1 cellular context compared by ENCODE assay signal in the genomic region with DNA sequence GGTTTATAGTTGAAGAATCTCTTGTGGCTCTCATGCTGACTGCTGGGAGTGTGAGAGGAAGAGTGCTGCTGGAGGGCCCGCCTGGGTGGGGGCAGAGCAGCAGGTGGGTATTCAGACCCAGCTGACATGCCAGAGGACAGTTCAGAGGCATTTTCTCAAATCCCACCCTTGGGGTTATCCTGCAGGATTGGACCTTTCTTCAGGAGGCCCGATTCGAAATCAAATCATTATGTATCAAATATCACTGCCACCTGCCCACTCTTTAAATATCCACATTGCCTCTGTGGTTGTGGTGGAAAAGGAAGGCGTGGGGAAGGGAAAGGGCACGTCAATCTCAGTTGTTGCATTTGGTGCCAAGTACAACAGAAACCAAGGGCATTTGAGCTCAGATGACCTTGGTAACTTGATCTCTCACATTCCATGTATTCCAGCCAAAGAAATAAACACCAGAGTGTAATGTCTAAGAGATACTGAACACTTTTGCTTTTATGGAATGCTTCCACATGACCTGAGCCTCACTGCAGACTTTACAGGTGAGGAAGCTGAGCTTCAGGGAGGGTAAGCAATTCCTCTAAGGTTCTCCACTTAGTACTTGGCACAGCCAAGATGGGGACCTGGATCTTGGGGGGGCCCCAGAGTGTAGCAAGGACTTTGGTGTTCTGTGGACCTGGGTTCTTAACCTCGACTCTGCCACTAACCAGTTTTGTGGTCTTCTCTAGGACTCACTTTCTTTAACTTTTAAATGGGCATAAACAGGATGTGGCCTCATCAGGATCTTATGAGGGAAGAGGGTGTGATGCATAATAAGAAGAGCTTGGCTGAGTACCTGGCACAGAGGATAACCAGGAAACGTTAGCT.
TF ChIP-seq lines count a peak whose summit lies in the region.

No MANE protein-coding gene starts in this region.

TF ChIP-seq in HepG2, 621 proteins besides CTCF, POLR2A, EP300 and RAD21 (continued from another document and continues in another):
- TF ChIP-seq, protein P1, sequence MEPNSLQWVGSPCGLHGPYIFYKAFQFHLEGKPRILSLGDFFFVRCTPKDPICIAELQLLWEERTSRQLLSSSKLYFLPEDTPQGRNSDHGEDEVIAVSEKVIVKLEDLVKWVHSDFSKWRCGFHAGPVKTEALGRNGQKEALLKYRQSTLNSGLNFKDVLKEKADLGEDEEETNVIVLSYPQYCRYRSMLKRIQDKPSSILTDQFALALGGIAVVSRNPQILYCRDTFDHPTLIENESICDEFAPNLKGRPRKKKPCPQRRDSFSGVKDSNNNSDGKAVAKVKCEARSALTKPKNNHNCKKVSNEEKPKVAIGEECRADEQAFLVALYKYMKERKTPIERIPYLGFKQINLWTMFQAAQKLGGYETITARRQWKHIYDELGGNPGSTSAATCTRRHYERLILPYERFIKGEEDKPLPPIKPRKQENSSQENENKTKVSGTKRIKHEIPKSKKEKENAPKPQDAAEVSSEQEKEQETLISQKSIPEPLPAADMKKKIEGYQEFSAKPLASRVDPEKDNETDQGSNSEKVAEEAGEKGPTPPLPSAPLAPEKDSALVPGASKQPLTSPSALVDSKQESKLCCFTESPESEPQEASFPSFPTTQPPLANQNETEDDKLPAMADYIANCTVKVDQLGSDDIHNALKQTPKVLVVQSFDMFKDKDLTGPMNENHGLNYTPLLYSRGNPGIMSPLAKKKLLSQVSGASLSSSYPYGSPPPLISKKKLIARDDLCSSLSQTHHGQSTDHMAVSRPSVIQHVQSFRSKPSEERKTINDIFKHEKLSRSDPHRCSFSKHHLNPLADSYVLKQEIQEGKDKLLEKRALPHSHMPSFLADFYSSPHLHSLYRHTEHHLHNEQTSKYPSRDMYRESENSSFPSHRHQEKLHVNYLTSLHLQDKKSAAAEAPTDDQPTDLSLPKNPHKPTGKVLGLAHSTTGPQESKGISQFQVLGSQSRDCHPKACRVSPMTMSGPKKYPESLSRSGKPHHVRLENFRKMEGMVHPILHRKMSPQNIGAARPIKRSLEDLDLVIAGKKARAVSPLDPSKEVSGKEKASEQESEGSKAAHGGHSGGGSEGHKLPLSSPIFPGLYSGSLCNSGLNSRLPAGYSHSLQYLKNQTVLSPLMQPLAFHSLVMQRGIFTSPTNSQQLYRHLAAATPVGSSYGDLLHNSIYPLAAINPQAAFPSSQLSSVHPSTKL (CRISPR knock-in tag; IDR thresholded peaks at IDR 0.05) = peak; percentile 94
- no peak for TF ChIP-seq ARNT (IDR thresholded peaks at IDR 0.05)
- TF ChIP-seq HMG20B (CRISPR knock-in tag; conservative IDR thresholded peaks at IDR 0.05) = peak; percentile 96
- TF ChIP-seq, protein P2, sequence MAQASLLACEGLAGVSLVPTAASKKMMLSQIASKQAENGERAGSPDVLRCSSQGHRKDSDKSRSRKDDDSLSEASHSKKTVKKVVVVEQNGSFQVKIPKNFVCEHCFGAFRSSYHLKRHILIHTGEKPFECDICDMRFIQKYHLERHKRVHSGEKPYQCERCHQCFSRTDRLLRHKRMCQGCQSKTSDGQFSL (CRISPR knock-in tag; IDR thresholded peaks at IDR 0.05) = no peak
- TF ChIP-seq, protein P3, sequence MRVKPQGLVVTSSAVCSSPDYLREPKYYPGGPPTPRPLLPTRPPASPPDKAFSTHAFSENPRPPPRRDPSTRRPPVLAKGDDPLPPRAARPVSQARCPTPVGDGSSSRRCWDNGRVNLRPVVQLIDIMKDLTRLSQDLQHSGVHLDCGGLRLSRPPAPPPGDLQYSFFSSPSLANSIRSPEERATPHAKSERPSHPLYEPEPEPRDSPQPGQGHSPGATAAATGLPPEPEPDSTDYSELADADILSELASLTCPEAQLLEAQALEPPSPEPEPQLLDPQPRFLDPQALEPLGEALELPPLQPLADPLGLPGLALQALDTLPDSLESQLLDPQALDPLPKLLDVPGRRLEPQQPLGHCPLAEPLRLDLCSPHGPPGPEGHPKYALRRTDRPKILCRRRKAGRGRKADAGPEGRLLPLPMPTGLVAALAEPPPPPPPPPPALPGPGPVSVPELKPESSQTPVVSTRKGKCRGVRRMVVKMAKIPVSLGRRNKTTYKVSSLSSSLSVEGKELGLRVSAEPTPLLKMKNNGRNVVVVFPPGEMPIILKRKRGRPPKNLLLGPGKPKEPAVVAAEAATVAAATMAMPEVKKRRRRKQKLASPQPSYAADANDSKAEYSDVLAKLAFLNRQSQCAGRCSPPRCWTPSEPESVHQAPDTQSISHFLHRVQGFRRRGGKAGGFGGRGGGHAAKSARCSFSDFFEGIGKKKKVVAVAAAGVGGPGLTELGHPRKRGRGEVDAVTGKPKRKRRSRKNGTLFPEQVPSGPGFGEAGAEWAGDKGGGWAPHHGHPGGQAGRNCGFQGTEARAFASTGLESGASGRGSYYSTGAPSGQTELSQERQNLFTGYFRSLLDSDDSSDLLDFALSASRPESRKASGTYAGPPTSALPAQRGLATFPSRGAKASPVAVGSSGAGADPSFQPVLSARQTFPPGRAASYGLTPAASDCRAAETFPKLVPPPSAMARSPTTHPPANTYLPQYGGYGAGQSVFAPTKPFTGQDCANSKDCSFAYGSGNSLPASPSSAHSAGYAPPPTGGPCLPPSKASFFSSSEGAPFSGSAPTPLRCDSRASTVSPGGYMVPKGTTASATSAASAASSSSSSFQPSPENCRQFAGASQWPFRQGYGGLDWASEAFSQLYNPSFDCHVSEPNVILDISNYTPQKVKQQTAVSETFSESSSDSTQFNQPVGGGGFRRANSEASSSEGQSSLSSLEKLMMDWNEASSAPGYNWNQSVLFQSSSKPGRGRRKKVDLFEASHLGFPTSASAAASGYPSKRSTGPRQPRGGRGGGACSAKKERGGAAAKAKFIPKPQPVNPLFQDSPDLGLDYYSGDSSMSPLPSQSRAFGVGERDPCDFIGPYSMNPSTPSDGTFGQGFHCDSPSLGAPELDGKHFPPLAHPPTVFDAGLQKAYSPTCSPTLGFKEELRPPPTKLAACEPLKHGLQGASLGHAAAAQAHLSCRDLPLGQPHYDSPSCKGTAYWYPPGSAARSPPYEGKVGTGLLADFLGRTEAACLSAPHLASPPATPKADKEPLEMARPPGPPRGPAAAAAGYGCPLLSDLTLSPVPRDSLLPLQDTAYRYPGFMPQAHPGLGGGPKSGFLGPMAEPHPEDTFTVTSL (CRISPR knock-in tag; IDR thresholded peaks at IDR 0.05; ENCODE audit: borderline replicate concordance) = peak; percentile 57; the same call in 1 of the 2 replicates
- TF ChIP-seq ZNF350 (CRISPR knock-in tag; IDR thresholded peaks at IDR 0.05; ENCODE audit: borderline replicate concordance, low read depth) = no peak
- TF ChIP-seq FOXA3 (CRISPR knock-in tag; IDR thresholded peaks at IDR 0.05) = peak; percentile 75
- TF ChIP-seq, protein P4, sequence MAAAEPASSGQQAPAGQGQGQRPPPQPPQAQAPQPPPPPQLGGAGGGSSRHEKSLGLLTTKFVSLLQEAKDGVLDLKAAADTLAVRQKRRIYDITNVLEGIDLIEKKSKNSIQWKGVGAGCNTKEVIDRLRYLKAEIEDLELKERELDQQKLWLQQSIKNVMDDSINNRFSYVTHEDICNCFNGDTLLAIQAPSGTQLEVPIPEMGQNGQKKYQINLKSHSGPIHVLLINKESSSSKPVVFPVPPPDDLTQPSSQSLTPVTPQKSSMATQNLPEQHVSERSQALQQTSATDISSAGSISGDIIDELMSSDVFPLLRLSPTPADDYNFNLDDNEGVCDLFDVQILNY (CRISPR knock-in tag; conservative IDR thresholded peaks at IDR 0.05) = no peak
- TF ChIP-seq ZNF331 (CRISPR knock-in tag; IDR thresholded peaks at IDR 0.05) = peak; percentile 61
- peak; percentile 41; the same call in 1 of the 2 replicates for TF ChIP-seq THAP11 (CRISPR knock-in tag; IDR thresholded peaks at IDR 0.05)
- TF ChIP-seq, protein P5, sequence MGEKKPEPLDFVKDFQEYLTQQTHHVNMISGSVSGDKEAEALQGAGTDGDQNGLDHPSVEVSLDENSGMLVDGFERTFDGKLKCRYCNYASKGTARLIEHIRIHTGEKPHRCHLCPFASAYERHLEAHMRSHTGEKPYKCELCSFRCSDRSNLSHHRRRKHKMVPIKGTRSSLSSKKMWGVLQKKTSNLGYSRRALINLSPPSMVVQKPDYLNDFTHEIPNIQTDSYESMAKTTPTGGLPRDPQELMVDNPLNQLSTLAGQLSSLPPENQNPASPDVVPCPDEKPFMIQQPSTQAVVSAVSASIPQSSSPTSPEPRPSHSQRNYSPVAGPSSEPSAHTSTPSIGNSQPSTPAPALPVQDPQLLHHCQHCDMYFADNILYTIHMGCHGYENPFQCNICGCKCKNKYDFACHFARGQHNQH (CRISPR knock-in tag; IDR thresholded peaks at IDR 0.05) = peak; percentile 61; the same call in 1 of the 2 replicates
- 0 out of 4 replicates have a peak, but pooled peaks of 1 of the 2 experiments have one; percentile 25 for TF ChIP-seq KLF16 (CRISPR knock-in tag; IDR thresholded peaks at IDR 0.05)
- TF ChIP-seq NR2C2 (CRISPR knock-in tag; IDR thresholded peaks at IDR 0.05; ENCODE audit: borderline replicate concordance) = 0 out of 2 replicates have a peak, but pooled peaks have one; percentile 17
- TF ChIP-seq PCBP2 (optimal IDR thresholded peaks at IDR 0.05; ENCODE audit: low read depth, low read length, poor library complexity, severe bottlenecking) = no peak
- no peak for TF ChIP-seq SETDB1 (CRISPR knock-in tag; IDR thresholded peaks at IDR 0.05; ENCODE audit: borderline replicate concordance)
- no peak for TF ChIP-seq HNRNPL (IDR thresholded peaks at IDR 0.05; ENCODE audit: low read depth, low read length)
- TF ChIP-seq, protein P6, sequence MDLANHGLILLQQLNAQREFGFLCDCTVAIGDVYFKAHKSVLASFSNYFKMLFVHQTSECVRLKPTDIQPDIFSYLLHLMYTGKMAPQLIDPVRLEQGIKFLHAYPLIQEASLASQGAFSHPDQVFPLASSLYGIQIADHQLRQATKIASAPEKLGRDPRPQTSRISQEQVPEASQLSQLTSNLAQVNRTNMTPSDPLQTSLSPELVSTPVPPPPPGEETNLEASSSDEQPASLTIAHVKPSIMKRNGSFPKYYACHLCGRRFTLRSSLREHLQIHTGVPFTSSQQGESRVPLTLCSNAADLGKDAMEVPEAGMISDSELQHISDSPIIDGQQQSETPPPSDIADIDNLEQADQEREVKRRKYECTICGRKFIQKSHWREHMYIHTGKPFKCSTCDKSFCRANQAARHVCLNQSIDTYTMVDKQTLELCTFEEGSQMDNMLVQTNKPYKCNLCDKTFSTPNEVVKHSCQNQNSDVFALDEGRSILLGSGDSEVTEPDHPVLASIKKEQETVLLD (CRISPR knock-in tag; IDR thresholded peaks at IDR 0.05; ENCODE audit: low read depth) = no peak
- TF ChIP-seq, protein P7, sequence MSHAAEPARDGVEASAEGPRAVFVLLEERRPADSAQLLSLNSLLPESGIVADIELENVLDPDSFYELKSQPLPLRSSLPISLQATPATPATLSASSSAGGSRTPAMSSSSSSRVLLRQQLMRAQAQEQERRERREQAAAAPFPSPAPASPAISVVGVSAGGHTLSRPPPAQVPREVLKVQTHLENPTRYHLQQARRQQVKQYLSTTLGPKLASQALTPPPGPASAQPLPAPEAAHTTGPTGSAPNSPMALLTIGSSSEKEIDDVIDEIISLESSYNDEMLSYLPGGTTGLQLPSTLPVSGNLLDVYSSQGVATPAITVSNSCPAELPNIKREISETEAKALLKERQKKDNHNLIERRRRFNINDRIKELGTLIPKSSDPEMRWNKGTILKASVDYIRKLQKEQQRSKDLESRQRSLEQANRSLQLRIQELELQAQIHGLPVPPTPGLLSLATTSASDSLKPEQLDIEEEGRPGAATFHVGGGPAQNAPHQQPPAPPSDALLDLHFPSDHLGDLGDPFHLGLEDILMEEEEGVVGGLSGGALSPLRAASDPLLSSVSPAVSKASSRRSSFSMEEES (CRISPR knock-in tag; IDR thresholded peaks at IDR 0.05) = peak; percentile 63; the same call in 1 of the 2 replicates
- TF ChIP-seq ZNF724P (CRISPR knock-in tag; IDR thresholded peaks at IDR 0.05; ENCODE audit: borderline replicate concordance) = 0 out of 2 replicates have a peak, but pooled peaks have one; percentile 26
- no peak for TF ChIP-seq SRSF1 (optimal IDR thresholded peaks at IDR 0.05; ENCODE audit: low read depth, low read length)
- TF ChIP-seq SOX13 (IDR thresholded peaks at IDR 0.05) = no peak
- peak in 1 of 2 experiments; percentile 84; a peak in 2 of 4 replicates for TF ChIP-seq SOX13 (CRISPR knock-in tag; conservative IDR thresholded peaks at IDR 0.05 in 1 of 2, IDR thresholded peaks at IDR 0.05 in 1 of 2)
- peak; percentile 15; the same call in 1 of the 2 replicates for TF ChIP-seq NCOR1 (IDR thresholded peaks at IDR 0.05; ENCODE audit: borderline replicate concordance, low read length)
- peak; percentile 89 for TF ChIP-seq ESRRA (CRISPR knock-in tag; IDR thresholded peaks at IDR 0.05; ENCODE audit: low read depth)
- TF ChIP-seq, protein P8, sequence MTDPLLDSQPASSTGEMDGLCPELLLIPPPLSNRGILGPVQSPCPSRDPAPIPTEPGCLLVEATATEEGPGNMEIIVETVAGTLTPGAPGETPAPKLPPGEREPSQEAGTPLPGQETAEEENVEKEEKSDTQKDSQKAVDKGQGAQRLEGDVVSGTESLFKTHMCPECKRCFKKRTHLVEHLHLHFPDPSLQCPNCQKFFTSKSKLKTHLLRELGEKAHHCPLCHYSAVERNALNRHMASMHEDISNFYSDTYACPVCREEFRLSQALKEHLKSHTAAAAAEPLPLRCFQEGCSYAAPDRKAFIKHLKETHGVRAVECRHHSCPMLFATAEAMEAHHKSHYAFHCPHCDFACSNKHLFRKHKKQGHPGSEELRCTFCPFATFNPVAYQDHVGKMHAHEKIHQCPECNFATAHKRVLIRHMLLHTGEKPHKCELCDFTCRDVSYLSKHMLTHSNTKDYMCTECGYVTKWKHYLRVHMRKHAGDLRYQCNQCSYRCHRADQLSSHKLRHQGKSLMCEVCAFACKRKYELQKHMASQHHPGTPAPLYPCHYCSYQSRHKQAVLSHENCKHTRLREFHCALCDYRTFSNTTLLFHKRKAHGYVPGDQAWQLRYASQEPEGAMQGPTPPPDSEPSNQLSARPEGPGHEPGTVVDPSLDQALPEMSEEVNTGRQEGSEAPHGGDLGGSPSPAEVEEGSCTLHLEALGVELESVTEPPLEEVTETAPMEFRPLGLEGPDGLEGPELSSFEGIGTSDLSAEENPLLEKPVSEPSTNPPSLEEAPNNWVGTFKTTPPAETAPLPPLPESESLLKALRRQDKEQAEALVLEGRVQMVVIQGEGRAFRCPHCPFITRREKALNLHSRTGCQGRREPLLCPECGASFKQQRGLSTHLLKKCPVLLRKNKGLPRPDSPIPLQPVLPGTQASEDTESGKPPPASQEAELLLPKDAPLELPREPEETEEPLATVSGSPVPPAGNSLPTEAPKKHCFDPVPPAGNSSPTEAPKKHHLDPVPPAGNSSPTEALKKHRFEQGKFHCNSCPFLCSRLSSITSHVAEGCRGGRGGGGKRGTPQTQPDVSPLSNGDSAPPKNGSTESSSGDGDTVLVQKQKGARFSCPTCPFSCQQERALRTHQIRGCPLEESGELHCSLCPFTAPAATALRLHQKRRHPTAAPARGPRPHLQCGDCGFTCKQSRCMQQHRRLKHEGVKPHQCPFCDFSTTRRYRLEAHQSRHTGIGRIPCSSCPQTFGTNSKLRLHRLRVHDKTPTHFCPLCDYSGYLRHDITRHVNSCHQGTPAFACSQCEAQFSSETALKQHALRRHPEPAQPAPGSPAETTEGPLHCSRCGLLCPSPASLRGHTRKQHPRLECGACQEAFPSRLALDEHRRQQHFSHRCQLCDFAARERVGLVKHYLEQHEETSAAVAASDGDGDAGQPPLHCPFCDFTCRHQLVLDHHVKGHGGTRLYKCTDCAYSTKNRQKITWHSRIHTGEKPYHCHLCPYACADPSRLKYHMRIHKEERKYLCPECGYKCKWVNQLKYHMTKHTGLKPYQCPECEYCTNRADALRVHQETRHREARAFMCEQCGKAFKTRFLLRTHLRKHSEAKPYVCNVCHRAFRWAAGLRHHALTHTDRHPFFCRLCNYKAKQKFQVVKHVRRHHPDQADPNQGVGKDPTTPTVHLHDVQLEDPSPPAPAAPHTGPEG (CRISPR knock-in tag; IDR thresholded peaks at IDR 0.05) = no peak
- peak; percentile 72 for TF ChIP-seq ZNF629 (CRISPR knock-in tag; conservative IDR thresholded peaks at IDR 0.05)
